Comparison of ENCODE assay signal across 1 cellular context in genomic region chr16:15398618-15399316, GRCh38.
A peak's percentile ranks its signal among the peaks of the same experiment; 100 is the strongest.
TF ChIP-seq lines count a peak whose summit lies in the region.

No MANE protein-coding gene starts in this region.

TF ChIP-seq in HepG2, 621 proteins besides CTCF, POLR2A, EP300 and RAD21 (continued from another document and continues in another):
- TF ChIP-seq TRIM22 (IDR thresholded peaks at IDR 0.05) (no peak), MIER3 (CRISPR knock-in tag; IDR thresholded peaks at IDR 0.05; ENCODE audit: borderline replicate concordance) (peak; percentile 93), NFE2L1 (CRISPR knock-in tag; IDR thresholded peaks at IDR 0.05; ENCODE audit: borderline replicate concordance) (no peak), SOX6 (IDR thresholded peaks at IDR 0.05) (no peak), SOX6 (CRISPR knock-in tag; IDR thresholded peaks at IDR 0.05) (peak; percentile 92), ZNF580 (CRISPR knock-in tag; IDR thresholded peaks at IDR 0.05; ENCODE audit: borderline replicate concordance, low read depth) (no peak), ZNF577 (CRISPR knock-in tag; IDR thresholded peaks at IDR 0.05; ENCODE audit: borderline replicate concordance, low read depth) (no peak), XBP1 (CRISPR knock-in tag; IDR thresholded peaks at IDR 0.05) (no peak), ZNF18 (CRISPR knock-in tag; IDR thresholded peaks at IDR 0.05; ENCODE audit: insufficient replicate concordance) (peak; percentile 46), RORA (CRISPR knock-in tag; IDR thresholded peaks at IDR 0.05) (0 out of 2 replicates have a peak, but pooled peaks have one; percentile 36), CHD2 (IDR thresholded peaks at IDR 0.05; ENCODE audit: low read depth, low read length) (no peak), ZNF614 (CRISPR knock-in tag; IDR thresholded peaks at IDR 0.05; ENCODE audit: borderline replicate concordance) (peak; percentile 93), ZUFSP (CRISPR knock-in tag; IDR thresholded peaks at IDR 0.05; ENCODE audit: borderline replicate concordance) (no peak), ONECUT2 (CRISPR knock-in tag; IDR thresholded peaks at IDR 0.05) (peak; percentile 95), HNF4G (IDR thresholded peaks at IDR 0.05; ENCODE audit: borderline replicate concordance, low read depth, low read length) (peak; percentile 87), HNF4G (CRISPR knock-in tag; IDR thresholded peaks at IDR 0.05; ENCODE audit: borderline replicate concordance, low read depth) (peak; percentile 79; the same call in 1 of the 2 replicates), ZBTB7B (CRISPR knock-in tag; IDR thresholded peaks at IDR 0.05) (peak; percentile 88), KDM2A (CRISPR knock-in tag; IDR thresholded peaks at IDR 0.05; ENCODE audit: borderline replicate concordance, low read depth) (no peak), U2AF2 (IDR thresholded peaks at IDR 0.05; ENCODE audit: low read depth, low read length) (no peak), DBP (CRISPR knock-in tag; IDR thresholded peaks at IDR 0.05; ENCODE audit: not compliant biosample characterization) (no peak), IRF9 (CRISPR knock-in tag; IDR thresholded peaks at IDR 0.05; ENCODE audit: borderline replicate concordance) (no peak), GRHL1 (CRISPR knock-in tag; conservative IDR thresholded peaks at IDR 0.05) (no peak), IRX3 (CRISPR knock-in tag; IDR thresholded peaks at IDR 0.05; ENCODE audit: borderline replicate concordance, low read depth) (peak; percentile 28; the same call in 1 of the 2 replicates), ZNF276 (CRISPR knock-in tag; IDR thresholded peaks at IDR 0.05; ENCODE audit: low read depth) (peak; percentile 37; the same call in 1 of the 2 replicates), PATZ1 (CRISPR knock-in tag; IDR thresholded peaks at IDR 0.05) (peak; percentile 85), IRF2 (CRISPR knock-in tag; IDR thresholded peaks at IDR 0.05) (peak; percentile 93), ZNF75D (CRISPR knock-in tag; IDR thresholded peaks at IDR 0.05; ENCODE audit: borderline replicate concordance) (no peak), SRF (IDR thresholded peaks at IDR 0.05; ENCODE audit: low read depth, low read length) (peak; percentile 30; the same call in 1 of the 2 replicates), ETV6 (CRISPR knock-in tag; conservative IDR thresholded peaks at IDR 0.05) (peak; percentile 68; the same call in 1 of the 2 replicates), MXD3 (CRISPR knock-in tag; IDR thresholded peaks at IDR 0.05) (no peak; the same call in 1 of the 2 replicates), ZNF30 (CRISPR knock-in tag; IDR thresholded peaks at IDR 0.05) (0 out of 2 replicates have a peak, but pooled peaks have one; percentile 38), ZNF230 (CRISPR knock-in tag; IDR thresholded peaks at IDR 0.05) (peak; percentile 36; the same call in 1 of the 2 replicates), ZNF605 (CRISPR knock-in tag; IDR thresholded peaks at IDR 0.05) (peak; percentile 89), HIC2 (CRISPR knock-in tag; IDR thresholded peaks at IDR 0.05; ENCODE audit: low read depth) (no peak), ZNF652 (CRISPR knock-in tag; IDR thresholded peaks at IDR 0.05; ENCODE audit: borderline replicate concordance, low read depth) (peak; percentile 34; the same call in 1 of the 2 replicates), ZKSCAN8 (CRISPR knock-in tag; IDR thresholded peaks at IDR 0.05; ENCODE audit: borderline replicate concordance) (peak; percentile 83; the same call in 1 of the 2 replicates), ZC3H13 (CRISPR knock-in tag; IDR thresholded peaks at IDR 0.05) (0 out of 2 replicates have a peak, but pooled peaks have one; percentile 74)
